Comparison of ENCODE assay signal across 9 cellular contexts in the genomic region with DNA sequence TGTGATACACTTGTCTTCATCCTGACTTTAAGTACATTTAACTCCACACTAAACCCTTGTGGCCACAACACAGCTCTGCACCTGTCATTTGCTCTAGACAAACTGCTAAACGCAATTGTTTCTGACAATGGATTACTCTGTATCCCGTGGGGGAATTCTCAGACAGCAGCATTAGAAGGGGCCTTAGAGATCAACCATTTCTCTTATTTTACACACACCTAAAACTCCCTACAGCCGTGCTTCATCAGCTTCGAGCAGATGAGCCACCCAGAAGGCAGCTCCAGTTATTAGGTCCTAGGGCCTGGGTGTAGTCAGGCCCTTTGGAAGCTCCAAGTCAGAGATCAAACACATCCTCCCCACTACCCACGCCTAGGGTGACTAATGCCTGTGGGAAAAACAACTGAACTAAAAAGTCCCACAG. TPM values are rescaled to one million over a fixed set of nuclear protein-coding genes. Genes with fewer than 3 reads are reported as not detected.
DNase-seq lines count a peak whose midpoint lies in the region; ATAC-seq and TF ChIP-seq lines count a peak whose summit lies in the region.
"Had no signal": no experiment of that assay in that cellular context is flagged by ENCODE, and none has a peak within 500 bp of the region (broad histone marks: within the 10 kb centered on the region; RNA-seq: fewer than 3 reads in every experiment).

No MANE protein-coding gene starts in this region.

- no peaks in the 10 kb centered on the region for H3K4me1 ChIP-seq in Panc1 (ENCODE audit: control insufficient read depth, insufficient read depth, low read length)

- no peaks in the 10 kb centered on the region for H3K9me3 ChIP-seq in Panc1 (ENCODE audit: control insufficient read depth, insufficient read depth, low read depth, low read length)

- in situ Hi-C loops in Panc1 (cut with HindIII; ENCODE audit: low pct_unique_long_range_greater_than_20kb, low sequenced_read_pairs) = no loop called here

- H3K36me3 ChIP-seq in Panc1 (ENCODE audit: control insufficient read depth, insufficient read depth, low read length) = no peaks in the 10 kb centered on the region
- H3K36me3 ChIP-seq: heart left ventricle had no signal

- POLR2A ChIA-PET in Panc1 (lab: Charles Lee) = no interaction called here

- TF ChIP-seq CTCF in C4-2B (conservative IDR thresholded peaks at IDR 0.05) (0 out of 2 replicates have a peak, but pooled peaks have one; percentile 0), Panc1 (IDR thresholded peaks at IDR 0.05) (peak; percentile 43), fibroblast of villous mesenchyme (IDR thresholded peaks at IDR 0.05; ENCODE audit: insufficient read depth, low read depth, low read length) (peak; percentile 28)

- H3K27me3 ChIP-seq in Panc1 (ENCODE audit: control insufficient read depth, insufficient read depth, low read length) = no peaks in the 10 kb centered on the region
- H3K27me3 ChIP-seq: heart left ventricle had no signal

- BruUV-seq in Panc1 (replicated peaks; lab: Mats Ljungman, UMichigan) = no TSS peak

- H3K27ac ChIP-seq in C4-2B (no peak overlapping the region), Panc1 (ENCODE audit: low read length) (no peak overlapping the region)
- H3K27ac ChIP-seq: heart left ventricle had no signal

- intact Hi-C loops in Panc1 (cut with micrococcal nuclease; ENCODE audit: unreplicated experiment) (no loop called here), Right ventricle myocardium inferior (cut with DNase I) (loop anchor here (5.0 kb wide), 1 partner anchor 160 kb away; no protein-coding TSS in a partner anchor)

- ATAC-seq in GM18858 (IDR thresholded peaks at IDR 0.05; ENCODE audit: unreplicated experiment) (peak; percentile 18), Panc1 (no peak), HG03571 (IDR thresholded peaks at IDR 0.05; ENCODE audit: unreplicated experiment) (no peak), Right ventricle myocardium inferior (no peak)
- ATAC-seq: heart left ventricle had no signal

- H3K4me3 ChIP-seq in Panc1 (ENCODE audit: low read depth in 2 of 2, low read length in 2 of 2) = no peak overlapping the region
- no peak overlapping the region for H3K4me3 ChIP-seq in fibroblast of villous mesenchyme (ENCODE audit: low read depth, low read length)

- DNase-seq in Panc1 (ENCODE audit: low read depth, low spot score) (no peak), fibroblast of villous mesenchyme (ENCODE audit: low read depth) (peak; percentile 14), ecto neural progenitor cell (ENCODE audit: low spot score) (no peak), NCI-H1930 (lab: John Stamatoyannopoulos, UW) (no peak), Right ventricle myocardium inferior (ENCODE audit: missing footprints) (no peak)
- DNase-seq: heart left ventricle had no signal

- CTCF ChIA-PET in Panc1 (lab: Charles Lee) = interaction anchor here (1.2 to 3.2 kb wide), 2 partner anchors 19 to 94 kb away, joined by 3 to 12 read pairs; no protein-coding TSS in a partner anchor

RNA-seq across cellular contexts. Expression of a gene that starts 1.3 kb away (rescaled TPM):
- total RNA-seq in Panc1 (2021; ENCODE audit: unreplicated experiment) (not detected), fibroblast of villous mesenchyme (0.64 and 2.2 TPM in 2 replicates), Right ventricle myocardium inferior (0.46 TPM)
- not detected for polyA plus RNA-seq in Panc1 (2012; ENCODE audit: insufficient read length)
